ENCODE assay signal across 2 cellular contexts in genomic region chr22:37088750-37089408, GRCh38.
TF ChIP-seq lines count a peak whose summit lies in the region.

No MANE protein-coding gene starts in this region.

TF ChIP-seq in SK-N-SH treated with all-trans-retinoic acid at 6 μM for 48 hours, 23 proteins besides CTCF, POLR2A, EP300 and RAD21:
- TF ChIP-seq BACH2 (CRISPR knock-in tag; IDR thresholded peaks at IDR 0.05; ENCODE audit: borderline replicate concordance) = no peak
- TF ChIP-seq TOX (CRISPR knock-in tag; IDR thresholded peaks at IDR 0.05; ENCODE audit: borderline replicate concordance) = no peak
- TF ChIP-seq ZNF70 (CRISPR knock-in tag; IDR thresholded peaks at IDR 0.05) = no peak
- no peak for TF ChIP-seq CSDC2 (CRISPR knock-in tag; IDR thresholded peaks at IDR 0.05)
- TF ChIP-seq, protein P1, sequence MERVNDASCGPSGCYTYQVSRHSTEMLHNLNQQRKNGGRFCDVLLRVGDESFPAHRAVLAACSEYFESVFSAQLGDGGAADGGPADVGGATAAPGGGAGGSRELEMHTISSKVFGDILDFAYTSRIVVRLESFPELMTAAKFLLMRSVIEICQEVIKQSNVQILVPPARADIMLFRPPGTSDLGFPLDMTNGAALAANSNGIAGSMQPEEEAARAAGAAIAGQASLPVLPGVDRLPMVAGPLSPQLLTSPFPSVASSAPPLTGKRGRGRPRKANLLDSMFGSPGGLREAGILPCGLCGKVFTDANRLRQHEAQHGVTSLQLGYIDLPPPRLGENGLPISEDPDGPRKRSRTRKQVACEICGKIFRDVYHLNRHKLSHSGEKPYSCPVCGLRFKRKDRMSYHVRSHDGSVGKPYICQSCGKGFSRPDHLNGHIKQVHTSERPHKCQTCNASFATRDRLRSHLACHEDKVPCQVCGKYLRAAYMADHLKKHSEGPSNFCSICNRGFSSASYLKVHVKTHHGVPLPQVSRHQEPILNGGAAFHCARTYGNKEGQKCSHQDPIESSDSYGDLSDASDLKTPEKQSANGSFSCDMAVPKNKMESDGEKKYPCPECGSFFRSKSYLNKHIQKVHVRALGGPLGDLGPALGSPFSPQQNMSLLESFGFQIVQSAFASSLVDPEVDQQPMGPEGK (CRISPR knock-in tag; IDR thresholded peaks at IDR 0.05; ENCODE audit: borderline replicate concordance) = no peak
- TF ChIP-seq PPARA (CRISPR knock-in tag; IDR thresholded peaks at IDR 0.05; ENCODE audit: borderline replicate concordance) = no peak
- no peak for TF ChIP-seq TCF4 (CRISPR knock-in tag; IDR thresholded peaks at IDR 0.05; ENCODE audit: borderline replicate concordance)
- no peak for TF ChIP-seq ARNTL (CRISPR knock-in tag; IDR thresholded peaks at IDR 0.05; ENCODE audit: borderline replicate concordance, low read depth)
- TF ChIP-seq, protein P2, sequence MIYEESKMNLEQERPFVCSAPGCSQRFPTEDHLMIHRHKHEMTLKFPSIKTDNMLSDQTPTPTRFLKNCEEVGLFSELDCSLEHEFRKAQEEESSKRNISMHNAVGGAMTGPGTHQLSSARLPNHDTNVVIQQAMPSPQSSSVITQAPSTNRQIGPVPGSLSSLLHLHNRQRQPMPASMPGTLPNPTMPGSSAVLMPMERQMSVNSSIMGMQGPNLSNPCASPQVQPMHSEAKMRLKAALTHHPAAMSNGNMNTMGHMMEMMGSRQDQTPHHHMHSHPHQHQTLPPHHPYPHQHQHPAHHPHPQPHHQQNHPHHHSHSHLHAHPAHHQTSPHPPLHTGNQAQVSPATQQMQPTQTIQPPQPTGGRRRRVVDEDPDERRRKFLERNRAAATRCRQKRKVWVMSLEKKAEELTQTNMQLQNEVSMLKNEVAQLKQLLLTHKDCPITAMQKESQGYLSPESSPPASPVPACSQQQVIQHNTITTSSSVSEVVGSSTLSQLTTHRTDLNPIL (CRISPR knock-in tag; IDR thresholded peaks at IDR 0.05; ENCODE audit: low read depth) = no peak
- TF ChIP-seq POU6F1 (CRISPR knock-in tag; IDR thresholded peaks at IDR 0.05; ENCODE audit: borderline replicate concordance, low read depth) = no peak
- TF ChIP-seq ZFP3 (CRISPR knock-in tag; IDR thresholded peaks at IDR 0.05) = no peak
- TF ChIP-seq ZC3H10 (CRISPR knock-in tag; IDR thresholded peaks at IDR 0.05) = no peak
- TF ChIP-seq ZFP30 (CRISPR knock-in tag; IDR thresholded peaks at IDR 0.05) = no peak
- TF ChIP-seq ISL1 (CRISPR knock-in tag; IDR thresholded peaks at IDR 0.05) = no peak
- no peak for TF ChIP-seq ESRRG (CRISPR knock-in tag; IDR thresholded peaks at IDR 0.05)

TF ChIP-seq in HepG2, 621 proteins besides CTCF, POLR2A, EP300 and RAD21:
- TF ChIP-seq ZNF101 (CRISPR knock-in tag; IDR thresholded peaks at IDR 0.05; ENCODE audit: borderline replicate concordance, low read depth) (no peak), HNF4G (IDR thresholded peaks at IDR 0.05; ENCODE audit: borderline replicate concordance, low read depth, low read length) (no peak), HNF4G (CRISPR knock-in tag; IDR thresholded peaks at IDR 0.05; ENCODE audit: borderline replicate concordance, low read depth) (no peak), JUND (CRISPR knock-in tag; IDR thresholded peaks at IDR 0.05) (no peak), FOXK2 (IDR thresholded peaks at IDR 0.05) (no peak), MAF1 (CRISPR knock-in tag; IDR thresholded peaks at IDR 0.05; ENCODE audit: borderline replicate concordance) (no peak), MED1 (CRISPR knock-in tag; IDR thresholded peaks at IDR 0.05) (no peak), FOXK1 (CRISPR knock-in tag; IDR thresholded peaks at IDR 0.05; ENCODE audit: borderline replicate concordance, low read depth) (no peak), TFDP1 (CRISPR knock-in tag; IDR thresholded peaks at IDR 0.05; ENCODE audit: borderline replicate concordance) (no peak), TBP (CRISPR knock-in tag; IDR thresholded peaks at IDR 0.05) (no peak), ZNF777 (CRISPR knock-in tag; IDR thresholded peaks at IDR 0.05) (no peak), PRPF4 (IDR thresholded peaks at IDR 0.05; ENCODE audit: low read depth, low read length, poor library complexity, severe bottlenecking) (no peak)
- TF ChIP-seq, protein P3, sequence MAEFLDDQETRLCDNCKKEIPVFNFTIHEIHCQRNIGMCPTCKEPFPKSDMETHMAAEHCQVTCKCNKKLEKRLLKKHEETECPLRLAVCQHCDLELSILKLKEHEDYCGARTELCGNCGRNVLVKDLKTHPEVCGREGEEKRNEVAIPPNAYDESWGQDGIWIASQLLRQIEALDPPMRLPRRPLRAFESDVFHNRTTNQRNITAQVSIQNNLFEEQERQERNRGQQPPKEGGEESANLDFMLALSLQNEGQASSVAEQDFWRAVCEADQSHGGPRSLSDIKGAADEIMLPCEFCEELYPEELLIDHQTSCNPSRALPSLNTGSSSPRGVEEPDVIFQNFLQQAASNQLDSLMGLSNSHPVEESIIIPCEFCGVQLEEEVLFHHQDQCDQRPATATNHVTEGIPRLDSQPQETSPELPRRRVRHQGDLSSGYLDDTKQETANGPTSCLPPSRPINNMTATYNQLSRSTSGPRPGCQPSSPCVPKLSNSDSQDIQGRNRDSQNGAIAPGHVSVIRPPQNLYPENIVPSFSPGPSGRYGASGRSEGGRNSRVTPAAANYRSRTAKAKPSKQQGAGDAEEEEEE (CRISPR knock-in tag; IDR thresholded peaks at IDR 0.05; ENCODE audit: borderline replicate concordance) = no peak
